Comparison of ENCODE assay signal across 8 cellular contexts in the genomic region with DNA sequence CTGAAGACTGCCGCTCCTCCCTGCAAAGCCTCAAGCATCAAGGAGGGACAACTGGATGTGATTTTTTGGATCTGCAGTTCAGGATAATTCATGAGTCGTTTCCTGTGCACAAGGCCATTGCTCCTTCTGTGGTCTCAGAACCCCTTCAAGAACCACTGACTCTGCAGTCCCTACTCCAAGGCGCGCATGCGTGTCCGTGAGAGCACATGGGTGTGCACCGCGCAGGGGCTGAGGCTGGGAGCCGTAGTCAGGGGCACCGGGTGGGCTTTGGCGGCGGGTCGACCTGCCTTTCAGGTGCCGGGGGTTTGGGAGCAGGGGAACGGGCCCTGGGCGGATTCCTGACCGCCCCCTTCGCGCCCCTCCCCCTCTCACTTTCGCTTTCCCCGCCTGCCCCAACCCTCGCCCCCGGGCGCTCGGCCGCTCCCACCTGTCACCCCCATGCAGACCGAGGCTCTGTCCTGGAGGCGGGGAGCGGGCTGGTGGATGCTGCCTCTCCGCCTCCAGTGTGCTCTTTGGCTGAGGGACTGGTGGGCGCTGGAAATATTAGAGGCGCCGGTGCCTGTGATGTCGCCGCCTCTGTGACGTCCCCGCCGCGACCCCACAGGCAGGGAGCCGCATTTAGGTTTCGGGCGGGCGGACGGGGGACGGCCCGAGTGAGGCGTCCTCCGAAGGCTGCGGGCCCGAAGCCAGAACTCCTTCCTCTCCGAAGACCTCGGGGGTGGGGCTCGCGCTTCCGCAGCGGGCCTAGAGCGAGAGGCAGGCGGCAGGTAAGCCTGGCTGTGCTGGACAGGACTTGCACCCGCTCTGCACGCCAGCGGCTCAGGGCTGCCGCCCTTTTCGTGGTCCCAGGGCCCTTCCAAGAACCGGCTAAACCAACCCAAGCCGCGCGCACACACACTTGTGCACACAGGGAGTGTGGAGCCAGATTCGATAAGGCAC. TPM values are rescaled to one million over a fixed set of nuclear protein-coding genes. Genes with fewer than 3 reads are reported as not detected.
DNase-seq lines count a peak whose midpoint lies in the region; TF ChIP-seq lines count a peak whose summit lies in the region.

A gene with protein sequence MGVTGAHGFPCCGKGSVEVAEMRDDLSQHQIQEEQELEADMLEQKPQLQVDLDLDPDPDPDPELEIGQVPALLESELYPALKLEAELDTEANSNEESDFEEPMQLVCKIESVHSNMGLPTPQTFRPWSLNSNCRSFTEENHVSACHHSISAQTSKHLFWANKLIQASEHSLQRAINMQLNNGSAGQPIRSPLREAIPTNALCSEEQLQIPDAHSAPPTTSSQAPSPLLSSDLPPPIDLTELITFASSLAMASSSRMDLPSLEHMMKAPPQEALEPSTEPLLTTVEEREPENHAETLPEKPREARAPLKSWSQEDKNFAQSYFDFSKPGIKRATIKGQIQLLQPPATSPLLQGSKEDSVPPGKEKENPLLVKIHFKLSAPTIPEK (minus strand): TSS at position 518 of the 939 bp plus-strand sequence. CDS start 78 bp downstream, at position 440.

- peaks cover 59% of the 10 kb centered on the region for H3K36me3 Mint-ChIP-seq in dendritic cell treated with granulocyte-macrophage colony-stimulating factor and Interleukin-4, amounts not matched to agents 40 ng/mL and 50 ng/mL, for 4 days (ENCODE audit: low read depth)
- peaks cover 34% of the 10 kb centered on the region for H3K36me3 Mint-ChIP-seq in Calu3 (ENCODE audit: insufficient read depth, unreplicated experiment)

- peak within 1 kb of the TSS; percentile 71 for H3K27ac Mint-ChIP-seq in dendritic cell treated with granulocyte-macrophage colony-stimulating factor and Interleukin-4, amounts not matched to agents 40 ng/mL and 50 ng/mL, for 4 days
- no peak within 1 kb of the TSS for H3K27ac Mint-ChIP-seq in Calu3 (ENCODE audit: unreplicated experiment)

- DNase-seq in NK-92 treated with Interleukin-12 subunit alpha and Interleukin-12 subunit beta, amount 100 ng/mL, for 24 hours (lab: John Stamatoyannopoulos, UW): peak; percentile 29
- no peak for DNase-seq in NK-92 (lab: John Stamatoyannopoulos, UW; ENCODE audit: unreplicated experiment)
- peak; percentile 77 for DNase-seq in activated CD4-positive, alpha-beta T cell treated with anti-CD3 and anti-CD28 coated beads for 48 hours
- DNase-seq in lung microvascular endothelial cell (ENCODE audit: low read depth in 2 of 2): peak; percentile 31 to 45
- peak; percentile 28 for DNase-seq in stimulated activated CD8-positive, alpha-beta memory T cell treated with anti-CD3 and anti-CD28 coated beads, Interleukin-12 subunit alpha, Interleukin-12 subunit beta, amount 100 ng/mL, for 24 hours (ENCODE audit: extremely low read depth)
- no peak for DNase-seq in Calu3
- no peak for DNase-seq in DMS79 treated with DMSO at 0.1 percent for 48 hours (lab: John Stamatoyannopoulos, UW)

- TF ChIP-seq CTCF in Calu3 (IDR thresholded peaks at IDR 0.05; ENCODE audit: unreplicated experiment): no peak

- H3K27me3 Mint-ChIP-seq in dendritic cell treated with granulocyte-macrophage colony-stimulating factor and Interleukin-4, amounts not matched to agents 40 ng/mL and 50 ng/mL, for 4 days: peaks cover 9% of the 10 kb centered on the region
- H3K27me3 Mint-ChIP-seq in Calu3 (ENCODE audit: unreplicated experiment): no peaks in the 10 kb centered on the region

- CTCF ChIA-PET in Calu3 (lab: Charles Lee): interaction anchor here (0.6 kb wide), 1 partner anchor 49 kb away, joined by 5 read pairs; no protein-coding TSS in a partner anchor

- no peaks in the 10 kb centered on the region for H3K9me3 Mint-ChIP-seq in dendritic cell treated with granulocyte-macrophage colony-stimulating factor and Interleukin-4, amounts not matched to agents 40 ng/mL and 50 ng/mL, for 4 days
- H3K9me3 Mint-ChIP-seq in Calu3 (ENCODE audit: low read depth, unreplicated experiment): no peaks in the 10 kb centered on the region

- no TSS peak for BruUV-seq in Calu3 (replicated peaks; lab: Mats Ljungman, UMichigan)

- intact Hi-C loops in dendritic cell treated with granulocyte-macrophage colony-stimulating factor and Interleukin-4, amounts not matched to agents 40 ng/mL and 50 ng/mL, for 4 days (cut with micrococcal nuclease): no loop called here
- intact Hi-C loops in Calu3 (cut with micrococcal nuclease; ENCODE audit: unreplicated experiment): no loop called here

- peaks cover 45% of the 10 kb centered on the region for H3K4me1 Mint-ChIP-seq in dendritic cell treated with granulocyte-macrophage colony-stimulating factor and Interleukin-4, amounts not matched to agents 40 ng/mL and 50 ng/mL, for 4 days (ENCODE audit: low read depth)
- H3K4me1 Mint-ChIP-seq in Calu3 (ENCODE audit: low read depth, unreplicated experiment): peaks cover 14% of the 10 kb centered on the region

- peak within 1 kb of the TSS; percentile 84 for H3K4me3 Mint-ChIP-seq in dendritic cell treated with granulocyte-macrophage colony-stimulating factor and Interleukin-4, amounts not matched to agents 40 ng/mL and 50 ng/mL, for 4 days
- no peak within 1 kb of the TSS for H3K4me3 Mint-ChIP-seq in Calu3 (ENCODE audit: low read depth, unreplicated experiment)

RNA-seq across cellular contexts. Expression of the gene that starts here (rescaled TPM):
- total RNA-seq in lung microvascular endothelial cell (not detected in 2 replicates), Calu3 (2022) (0.85 and 0.88 TPM in 2 replicates)

Comparison
In these comparisons a context has a peak if more than half of its experiments do, and no peak if none do; other contexts are left out.
1. DNase-seq: peak in NK-92 treated with Interleukin-12 subunit alpha and Interleukin-12 subunit beta, amount 100 ng/mL, for 24 hours (single experiment), activated CD4-positive, alpha-beta T cell treated with anti-CD3 and anti-CD28 coated beads for 48 hours (single experiment) and stimulated activated CD8-positive, alpha-beta memory T cell treated with anti-CD3 and anti-CD28 coated beads, Interleukin-12 subunit alpha, Interleukin-12 subunit beta, amount 100 ng/mL, for 24 hours (single experiment); none in NK-92 (single experiment), Calu3 (single experiment) and DMS79 treated with DMSO at 0.1 percent for 48 hours (single experiment).
2. Peak in DNase-seq in lung microvascular endothelial cell; RNA of the gene not detected or under 1 TPM.